In genomic region chr22:29390270-29390669, GRCh38 we compare ENCODE assay signal across 8 cellular contexts.
"Had no signal": no experiment of that assay in that cellular context is flagged by ENCODE, and none has a peak within 500 bp of the region (broad histone marks: within the 10 kb centered on the region; RNA-seq: fewer than 3 reads in every experiment).

No MANE protein-coding gene starts in this region.

- H3K9me3 ChIP-seq: HAP-1 had no signal

- DNase-seq: GM23248, GOT3, H7, H9, HCEC 1CT, HFFc6 had no signal

- H3K27ac ChIP-seq: GM23248 had no signal

- H3K4me3 ChIP-seq: GM23248, GM23338, HAP-1 had no signal
